Comparison of ENCODE assay signal across 1 cellular context in genomic region chr1:153783233-153784190, GRCh38.
TF ChIP-seq lines count a peak whose summit lies in the region.

No MANE protein-coding gene starts in this region.

TF ChIP-seq in K562, 482 proteins besides CTCF, POLR2A, EP300 and RAD21 (continued from another document and continues in another):
- TF ChIP-seq GTF2B (IDR thresholded peaks at IDR 0.05; ENCODE audit: extremely low read depth, insufficient read length) (no peak), SP2 (IDR thresholded peaks at IDR 0.05; ENCODE audit: extremely low read depth, low read depth, low read length, poor library complexity, severe bottlenecking) (no peak), ARHGAP35 (IDR thresholded peaks at IDR 0.05; ENCODE audit: partially characterized antibody) (no peak), YBX1 (IDR thresholded peaks at IDR 0.05) (no peak), POLR3A (IDR thresholded peaks at IDR 0.05; ENCODE audit: borderline replicate concordance, extremely low read depth, insufficient read depth, insufficient read length) (no peak), CBX8 (IDR thresholded peaks at IDR 0.05; ENCODE audit: borderline replicate concordance, extremely low read depth, low read depth, low read length, poor library complexity, severe bottlenecking) (no peak), POLR2H (tag; IDR thresholded peaks at IDR 0.05; ENCODE audit: low read depth) (peak; percentile 90), DPF2 (IDR thresholded peaks at IDR 0.05) (no peak; the same call in 1 of the 2 replicates), RFX7 (CRISPR knock-in tag; IDR thresholded peaks at IDR 0.05) (no peak), SP1 (CRISPR knock-in tag; IDR thresholded peaks at IDR 0.05) (peak; percentile 48; the same call in 1 of the 2 replicates), GTF3C2 (IDR thresholded peaks at IDR 0.05; ENCODE audit: borderline replicate concordance, extremely low read depth, insufficient read length) (no peak), HMGN3 (IDR thresholded peaks at IDR 0.05; ENCODE audit: borderline replicate concordance, extremely low read depth, insufficient read length, low read depth, low read length) (peak; percentile 82), PTTG1 (tag; IDR thresholded peaks at IDR 0.05; ENCODE audit: low read depth) (no peak), MTA1 (IDR thresholded peaks at IDR 0.05; ENCODE audit: borderline replicate concordance) (no peak), NFE2L1 (tag; IDR thresholded peaks at IDR 0.05; ENCODE audit: borderline replicate concordance, low read depth) (no peak), ZNF146 (CRISPR knock-in tag; IDR thresholded peaks at IDR 0.05; ENCODE audit: unreplicated experiment) (no peak), RBM14 (IDR thresholded peaks at IDR 0.05; ENCODE audit: borderline replicate concordance, insufficient read depth, low read depth, low read length) (no peak), U2AF2 (optimal IDR thresholded peaks at IDR 0.05; ENCODE audit: low read depth, low read length) (no peak), ZNF24 (IDR thresholded peaks at IDR 0.05) (no peak), ZBTB11 (CRISPR knock-in tag; IDR thresholded peaks at IDR 0.05) (no peak; a peak in 1 of 6 replicates), TCF7 (IDR thresholded peaks at IDR 0.05; ENCODE audit: borderline replicate concordance) (no peak), ZNF764 (CRISPR knock-in tag; IDR thresholded peaks at IDR 0.05; ENCODE audit: low read depth) (no peak), ZNF707 (CRISPR knock-in tag; conservative IDR thresholded peaks at IDR 0.05) (no peak), YY1 (IDR thresholded peaks at IDR 0.05; ENCODE audit: borderline replicate concordance in 1 of 3, control insufficient read depth in 1 of 3, extremely low read depth in 1 of 3, insufficient read depth in 3 of 3, insufficient read length in 1 of 3, insufficient replicate concordance in 2 of 3, low read depth in 1 of 3, low read length in 2 of 3) (peak in 2 of 3 experiments; percentile 38 to 60), FOXK1 (CRISPR knock-in tag; IDR thresholded peaks at IDR 0.05; ENCODE audit: borderline replicate concordance) (no peak), USF1 (CRISPR knock-in tag; IDR thresholded peaks at IDR 0.05) (no peak), MCM3 (IDR thresholded peaks at IDR 0.05) (no peak), FOXK2 (conservative IDR thresholded peaks at IDR 0.05 in 1 of 2, IDR thresholded peaks at IDR 0.05 in 1 of 2; ENCODE audit: low read depth in 2 of 2) (0 out of 4 replicates have a peak, but pooled peaks of 1 of the 2 experiments have one; percentile 46), SMAD1 (IDR thresholded peaks at IDR 0.05; ENCODE audit: low read depth, low read length, partially characterized antibody) (no peak), HNRNPK (IDR thresholded peaks at IDR 0.05; ENCODE audit: low read depth, low read length, poor library complexity, severe bottlenecking) (no peak), ELK1 (CRISPR knock-in tag; IDR thresholded peaks at IDR 0.05) (no peak), HDAC3 (IDR thresholded peaks at IDR 0.05; ENCODE audit: borderline replicate concordance, partially characterized antibody) (no peak), ZNF133 (CRISPR knock-in tag; IDR thresholded peaks at IDR 0.05) (no peak), HEY1 (CRISPR knock-in tag; IDR thresholded peaks at IDR 0.05; ENCODE audit: borderline replicate concordance) (no peak), ZNF445 (CRISPR knock-in tag; IDR thresholded peaks at IDR 0.05; ENCODE audit: low read depth) (no peak), ZNF384 (IDR thresholded peaks at IDR 0.05; ENCODE audit: low read depth, low read length) (peak; percentile 10; the same call in 1 of the 2 replicates), STAG1 (CRISPR knock-in tag; IDR thresholded peaks at IDR 0.05; ENCODE audit: borderline replicate concordance) (no peak), BRCA1 (IDR thresholded peaks at IDR 0.05) (no peak), BRCA1 (CRISPR knock-in tag; IDR thresholded peaks at IDR 0.05) (no peak), PHF21A (IDR thresholded peaks at IDR 0.05; ENCODE audit: borderline replicate concordance, low read depth) (no peak), MXD1 (CRISPR knock-in tag; IDR thresholded peaks at IDR 0.05; ENCODE audit: borderline replicate concordance, poor library complexity, severe bottlenecking) (no peak), ZNF395 (CRISPR knock-in tag; IDR thresholded peaks at IDR 0.05) (no peak), PTRF (tag; IDR thresholded peaks at IDR 0.05) (no peak), ZNF830 (CRISPR knock-in tag; IDR thresholded peaks at IDR 0.05) (no peak)
- TF ChIP-seq, protein P1, sequence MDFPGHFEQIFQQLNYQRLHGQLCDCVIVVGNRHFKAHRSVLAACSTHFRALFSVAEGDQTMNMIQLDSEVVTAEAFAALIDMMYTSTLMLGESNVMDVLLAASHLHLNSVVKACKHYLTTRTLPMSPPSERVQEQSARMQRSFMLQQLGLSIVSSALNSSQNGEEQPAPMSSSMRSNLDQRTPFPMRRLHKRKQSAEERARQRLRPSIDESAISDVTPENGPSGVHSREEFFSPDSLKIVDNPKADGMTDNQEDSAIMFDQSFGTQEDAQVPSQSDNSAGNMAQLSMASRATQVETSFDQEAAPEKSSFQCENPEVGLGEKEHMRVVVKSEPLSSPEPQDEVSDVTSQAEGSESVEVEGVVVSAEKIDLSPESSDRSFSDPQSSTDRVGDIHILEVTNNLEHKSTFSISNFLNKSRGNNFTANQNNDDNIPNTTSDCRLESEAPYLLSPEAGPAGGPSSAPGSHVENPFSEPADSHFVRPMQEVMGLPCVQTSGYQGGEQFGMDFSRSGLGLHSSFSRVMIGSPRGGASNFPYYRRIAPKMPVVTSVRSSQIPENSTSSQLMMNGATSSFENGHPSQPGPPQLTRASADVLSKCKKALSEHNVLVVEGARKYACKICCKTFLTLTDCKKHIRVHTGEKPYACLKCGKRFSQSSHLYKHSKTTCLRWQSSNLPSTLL (IDR thresholded peaks at IDR 0.05): no peak
- TF ChIP-seq, protein P2, sequence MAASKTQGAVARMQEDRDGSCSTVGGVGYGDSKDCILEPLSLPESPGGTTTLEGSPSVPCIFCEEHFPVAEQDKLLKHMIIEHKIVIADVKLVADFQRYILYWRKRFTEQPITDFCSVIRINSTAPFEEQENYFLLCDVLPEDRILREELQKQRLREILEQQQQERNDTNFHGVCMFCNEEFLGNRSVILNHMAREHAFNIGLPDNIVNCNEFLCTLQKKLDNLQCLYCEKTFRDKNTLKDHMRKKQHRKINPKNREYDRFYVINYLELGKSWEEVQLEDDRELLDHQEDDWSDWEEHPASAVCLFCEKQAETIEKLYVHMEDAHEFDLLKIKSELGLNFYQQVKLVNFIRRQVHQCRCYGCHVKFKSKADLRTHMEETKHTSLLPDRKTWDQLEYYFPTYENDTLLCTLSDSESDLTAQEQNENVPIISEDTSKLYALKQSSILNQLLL (CRISPR knock-in tag; IDR thresholded peaks at IDR 0.05; ENCODE audit: borderline replicate concordance): no peak
- TF ChIP-seq, protein P3, sequence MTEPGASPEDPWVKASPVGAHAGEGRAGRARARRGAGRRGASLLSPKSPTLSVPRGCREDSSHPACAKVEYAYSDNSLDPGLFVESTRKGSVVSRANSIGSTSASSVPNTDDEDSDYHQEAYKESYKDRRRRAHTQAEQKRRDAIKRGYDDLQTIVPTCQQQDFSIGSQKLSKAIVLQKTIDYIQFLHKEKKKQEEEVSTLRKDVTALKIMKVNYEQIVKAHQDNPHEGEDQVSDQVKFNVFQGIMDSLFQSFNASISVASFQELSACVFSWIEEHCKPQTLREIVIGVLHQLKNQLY (CRISPR knock-in tag; conservative IDR thresholded peaks at IDR 0.05): no peak
- TF ChIP-seq, protein P4, sequence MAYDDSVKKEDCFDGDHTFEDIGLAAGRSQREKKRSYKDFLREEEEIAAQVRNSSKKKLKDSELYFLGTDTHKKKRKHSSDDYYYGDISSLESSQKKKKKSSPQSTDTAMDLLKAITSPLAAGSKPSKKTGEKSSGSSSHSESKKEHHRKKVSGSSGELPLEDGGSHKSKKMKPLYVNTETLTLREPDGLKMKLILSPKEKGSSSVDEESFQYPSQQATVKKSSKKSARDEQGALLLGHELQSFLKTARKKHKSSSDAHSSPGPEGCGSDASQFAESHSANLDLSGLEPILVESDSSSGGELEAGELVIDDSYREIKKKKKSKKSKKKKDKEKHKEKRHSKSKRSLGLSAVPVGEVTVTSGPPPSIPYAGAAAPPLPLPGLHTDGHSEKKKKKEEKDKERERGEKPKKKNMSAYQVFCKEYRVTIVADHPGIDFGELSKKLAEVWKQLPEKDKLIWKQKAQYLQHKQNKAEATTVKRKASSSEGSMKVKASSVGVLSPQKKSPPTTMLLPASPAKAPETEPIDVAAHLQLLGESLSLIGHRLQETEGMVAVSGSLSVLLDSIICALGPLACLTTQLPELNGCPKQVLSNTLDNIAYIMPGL (CRISPR knock-in tag; IDR thresholded peaks at IDR 0.05): no peak
